ENCODE assay signal across 11 cellular contexts in the genomic region with DNA sequence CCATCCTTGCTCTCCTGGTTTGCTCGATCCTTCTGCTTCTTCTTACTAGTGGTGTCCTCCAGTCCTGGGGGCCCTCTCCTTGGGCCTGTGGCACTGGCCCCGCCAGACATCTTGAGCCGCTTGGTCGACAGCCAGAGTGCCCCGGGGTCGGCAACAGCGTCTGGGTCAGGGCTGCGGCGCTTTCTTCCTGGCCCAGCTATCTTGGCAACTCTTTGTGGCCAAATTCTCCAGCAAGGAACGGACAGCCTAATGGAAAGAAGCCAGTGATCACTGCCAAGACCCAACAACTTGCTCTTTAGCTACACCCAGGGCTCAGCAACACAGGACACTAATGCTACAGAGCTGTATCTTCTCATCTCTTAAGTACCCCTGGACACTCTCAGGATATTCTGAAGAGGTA. TPM values are rescaled to one million over a fixed set of nuclear protein-coding genes. Genes with fewer than 3 reads are reported as not detected.
DNase-seq lines count a peak whose midpoint lies in the region.
"Had no signal": no experiment of that assay in that cellular context is flagged by ENCODE, and none has a peak within 500 bp of the region (broad histone marks: within the 10 kb centered on the region; RNA-seq: fewer than 3 reads in every experiment).

No MANE protein-coding gene starts in this region.

- peaks cover 17% of the 10 kb centered on the region for H3K79me2 ChIP-seq in ACC112 (ENCODE audit: control insufficient read depth, insufficient read depth, low read length, unreplicated experiment)

- H3K36me3 ChIP-seq in ACC112 (ENCODE audit: insufficient read depth, low read length) (peaks cover 13% of the 10 kb centered on the region; the same call in 1 of the 2 replicates), HUES64 (ENCODE audit: insufficient read depth, low read length) (peaks cover 69% of the 10 kb centered on the region), muscle layer of duodenum (ENCODE audit: control insufficient read depth in 1 of 2, insufficient read depth in 2 of 2, low read length in 2 of 2) (peaks cover 52 to 83% of the 10 kb centered on the region in 2 donors)

- WGBS in HUES64, result 95% methylated on average over 10 of the region's 10 CpGs

- H3K4me3 ChIP-seq in ACC112 (ENCODE audit: low read depth, low read length) (peak overlapping the region; percentile 89), HUES64 (ENCODE audit: low read length) (peak overlapping the region; percentile 79; the same call in 1 of the 2 replicates), muscle layer of duodenum (ENCODE audit: low read depth in 1 of 2, low read length in 2 of 2) (peak overlapping the region; percentile 96 to 98)
- H3K4me3 ChIP-seq: lung had no signal

- H3K9me3 ChIP-seq in HUES64 (ENCODE audit: insufficient read depth, low read depth, low read length) (no peaks in the 10 kb centered on the region), muscle layer of duodenum (ENCODE audit: control insufficient read depth in 1 of 2, low read length in 2 of 2) (no peaks in the 10 kb centered on the region)

- no peak overlapping the region for H2AFZ ChIP-seq in ACC112 (ENCODE audit: low read length, unreplicated experiment)

- peak overlapping the region; percentile 82; the same call in 1 of the 2 replicates for H3K27ac ChIP-seq in ACC112 (ENCODE audit: low read depth, low read length)
- H3K27ac ChIP-seq in HUES64 (ENCODE audit: low read depth, low read length), result no peak overlapping the region
- H3K27ac ChIP-seq in muscle layer of duodenum (ENCODE audit: low read length), result peak overlapping the region; percentile 93

- H3K27me3 ChIP-seq in ACC112 (ENCODE audit: insufficient read depth, low read length) (no peaks in the 10 kb centered on the region), HUES64 (ENCODE audit: insufficient read depth, low read length) (no peaks in the 10 kb centered on the region), muscle layer of duodenum (ENCODE audit: low read depth, low read length) (no peaks in the 10 kb centered on the region)

- H3K9ac ChIP-seq in HUES64 (ENCODE audit: low read depth, low read length), result no peak overlapping the region

- peak; percentile 53 for DNase-seq in astrocyte of the hippocampus (ENCODE audit: low read depth, low spot score)
- DNase-seq in NCI-H446 (lab: John Stamatoyannopoulos, UW), result no peak
- no peak for DNase-seq in retina
- no peak for DNase-seq in stimulated activated CD4-positive, alpha-beta T cell treated with anti-CD3 and anti-CD28 coated beads, Interleukin-4, amount 100 ng/mL, for 24 hours
- DNase-seq in activated CD4-positive, CD25-positive, alpha-beta regulatory T cell (lab: John Stamatoyannopoulos, UW), result no peak
- DNase-seq: cortex of kidney, NCI-H2029 treated with DMSO at 0.1 percent for 48 hours had no signal

- peaks cover 12% of the 10 kb centered on the region for H3K4me1 ChIP-seq in ACC112 (ENCODE audit: control insufficient read depth, insufficient read depth, low read length, unreplicated experiment)
- H3K4me1 ChIP-seq in HUES64 (ENCODE audit: insufficient read depth, low read length), result peaks cover 6% of the 10 kb centered on the region; the same call in 1 of the 2 replicates
- peaks cover 13 to 22% of the 10 kb centered on the region in 2 donors for H3K4me1 ChIP-seq in muscle layer of duodenum (ENCODE audit: control insufficient read depth in 1 of 2, insufficient read depth in 2 of 2, low read length in 2 of 2)

RNA-seq across cellular contexts. Expression of a gene that starts 1.6 kb away (rescaled TPM):
- 29.4 TPM for polyA plus RNA-seq in HUES64 (2013, experiment 1 of 2)
- polyA plus RNA-seq in HUES64 (2013, experiment 2 of 2), result 26.6 TPM

RNA-seq across cellular contexts. Expression of a gene that starts 13.8 kb away (rescaled TPM):
- polyA plus RNA-seq in HUES64 (2013, experiment 1 of 2), result 48.8 TPM
- polyA plus RNA-seq in HUES64 (2013, experiment 2 of 2), result 46.6 TPM

RNA-seq across cellular contexts. Expression of a gene that starts 14.5 kb away (rescaled TPM):
- polyA plus RNA-seq in HUES64 (2013, experiment 1 of 2), result 229 TPM
- polyA plus RNA-seq in HUES64 (2013, experiment 2 of 2), result 244 TPM

RNA-seq across cellular contexts. Expression of a gene that starts 25.2 kb away (rescaled TPM):
- 72.3 TPM for polyA plus RNA-seq in HUES64 (2013, experiment 1 of 2)
- 64.8 TPM for polyA plus RNA-seq in HUES64 (2013, experiment 2 of 2)

RNA-seq across cellular contexts. Expression of a gene that starts 47.1 kb away (rescaled TPM):
- 27.0 TPM for polyA plus RNA-seq in HUES64 (2013, experiment 1 of 2)
- 29.1 TPM for polyA plus RNA-seq in HUES64 (2013, experiment 2 of 2)
